15 cellular contexts compared by ENCODE assay signal in genomic region chr10:77909021-77909754, GRCh38. TPM values are rescaled to one million over a fixed set of nuclear protein-coding genes. Genes with fewer than 3 reads are reported as not detected.
DNase-seq lines count a peak whose midpoint lies in the region; ATAC-seq and TF ChIP-seq lines count a peak whose summit lies in the region.
"Had no signal": no experiment of that assay in that cellular context is flagged by ENCODE, and none has a peak within 500 bp of the region (broad histone marks: within the 10 kb centered on the region; RNA-seq: fewer than 3 reads in every experiment).

No MANE protein-coding gene starts in this region.

- POLR2A ChIA-PET in PC-3 (lab: Charles Lee; ENCODE audit: unreplicated experiment), result no interaction called here
- POLR2A ChIA-PET in naive thymus-derived CD8-positive, alpha-beta T cell (lab: Charles Lee), result no interaction called here

- ATAC-seq in PC-3, result no peak
- no peak for ATAC-seq in naive thymus-derived CD8-positive, alpha-beta T cell
- ATAC-seq: activated T-cell treated with anti-CD3 and anti-CD28 coated beads, Interleukin-2, amount 50 U/mL, for 4 hours had no signal

- H4K20me1 ChIP-seq in PC-3 (ENCODE audit: low read length) (peaks cover 18% of the 10 kb centered on the region; the same call in 1 of the 2 replicates), fibroblast of lung (ENCODE audit: control insufficient read depth, extremely low read depth, insufficient read depth, low read length) (no peaks in the 10 kb centered on the region)

- peaks cover 96% of the 10 kb centered on the region for H3K79me2 ChIP-seq in PC-3 (ENCODE audit: low read length)
- peaks cover 35% of the 10 kb centered on the region for H3K79me2 ChIP-seq in fibroblast of lung (ENCODE audit: control insufficient read depth, insufficient read depth, low read length)

- peak; percentile 1 to 15 for DNase-seq in AML-193 (lab: John Stamatoyannopoulos, UW)
- no peak for DNase-seq in PC-3
- peak in 1 of 2 donors; percentile 26 for DNase-seq in fibroblast of lung (ENCODE audit: low read depth in 2 of 2)
- no peak for DNase-seq in progenitor cell of endocrine pancreas (ENCODE audit: low spot score, unreplicated experiment)
- no peak for DNase-seq in naive thymus-derived CD8-positive, alpha-beta T cell
- no peak for DNase-seq in mucosa of gallbladder (ENCODE audit: low spot score)
- DNase-seq in NCI-H146 treated with DMSO at 0.1 percent for 48 hours (lab: John Stamatoyannopoulos, UW; ENCODE audit: unreplicated experiment), result no peak
- DNase-seq in NCI-H2081 (lab: John Stamatoyannopoulos, UW), result no peak
- DNase-seq: activated CD4-positive, alpha-beta T cell treated with anti-CD3 and anti-CD28 coated beads, Interleukin-2, amount 50 U/mL, for 4 hours; activated T-cell treated with anti-CD3 and anti-CD28 coated beads, Interleukin-2, amount 50 U/mL, for 4 hours; glutamatergic neuron; NCI-H1092; NCI-H2171; stimulated activated CD4-positive, alpha-beta T cell treated with anti-CD3 and anti-CD28 coated beads, Interleukin-15, amount 100 ng/mL, for 24 hours had no signal

- H2AFZ ChIP-seq in PC-3 (ENCODE audit: low read length) (peak overlapping the region; percentile 1; the same call in 1 of the 2 replicates), fibroblast of lung (ENCODE audit: low read length) (no peak overlapping the region)

- peak overlapping the region; percentile 8 for H3K27ac ChIP-seq in PC-3 (ENCODE audit: low read length)
- peak overlapping the region; percentile 48 for H3K27ac ChIP-seq in fibroblast of lung (ENCODE audit: insufficient read depth, low read length)

- H3K9me3 ChIP-seq in PC-3 (ENCODE audit: low read length), result no peaks in the 10 kb centered on the region
- no peaks in the 10 kb centered on the region for H3K9me3 ChIP-seq in fibroblast of lung (ENCODE audit: control insufficient read depth, insufficient read depth, low read depth, low read length)
- H3K9me3 ChIP-seq: mucosa of descending colon had no signal

- H3K4me1 ChIP-seq in PC-3 (ENCODE audit: insufficient read depth, low read length) (peaks cover 25% of the 10 kb centered on the region), fibroblast of lung (ENCODE audit: control insufficient read depth, extremely low read depth, insufficient read depth, low read length) (peaks cover 8% of the 10 kb centered on the region)

- H3K9ac ChIP-seq in PC-3 (ENCODE audit: low read length), result no peak overlapping the region
- H3K9ac ChIP-seq in fibroblast of lung (ENCODE audit: insufficient read depth, low read length), result no peak overlapping the region

- H3K36me3 ChIP-seq in PC-3 (ENCODE audit: low read depth, low read length) (peaks cover 3% of the 10 kb centered on the region; the same call in 1 of the 2 replicates), fibroblast of lung (ENCODE audit: control insufficient read depth, insufficient read depth, low read length) (no peaks in the 10 kb centered on the region)

- TF ChIP-seq CTCF in PC-3 (conservative IDR thresholded peaks at IDR 0.05; ENCODE audit: low read depth, low read length) (no peak), fibroblast of lung (conservative IDR thresholded peaks at IDR 0.05 in 1 of 2, IDR thresholded peaks at IDR 0.05 in 1 of 2; ENCODE audit: low read depth in 1 of 2, low read length in 2 of 2) (no peak), progenitor cell of endocrine pancreas (IDR thresholded peaks at IDR 0.05; ENCODE audit: unreplicated experiment) (no peak)

- CTCF ChIA-PET in PC-3 (lab: Charles Lee), result no interaction called here

- H3K27ac Mint-ChIP-seq in progenitor cell of endocrine pancreas, result peak overlapping the region; percentile 64
- H3K27ac Mint-ChIP-seq in naive thymus-derived CD8-positive, alpha-beta T cell, result no peak overlapping the region

- 0 out of 2 replicates have a peak overlapping the region, but pooled peaks have one; percentile 2 for H3K4me2 ChIP-seq in PC-3 (ENCODE audit: low read length)
- peak overlapping the region; percentile 11 for H3K4me2 ChIP-seq in fibroblast of lung (ENCODE audit: extremely low read depth, insufficient read depth, low read length)

- intact Hi-C loops in PC-3 (cut with micrococcal nuclease), result no loop called here

- H3F3A ChIP-seq in PC-3 (ENCODE audit: low read length, unreplicated experiment), result no peaks in the 10 kb centered on the region

- H3K4me3 Mint-ChIP-seq in progenitor cell of endocrine pancreas (ENCODE audit: low read depth), result no peak overlapping the region
- no peak overlapping the region for H3K4me3 Mint-ChIP-seq in naive thymus-derived CD8-positive, alpha-beta T cell
- H3K4me3 Mint-ChIP-seq: activated T-cell treated with anti-CD3 and anti-CD28 coated beads, Interleukin-2, amount 50 U/mL, for 4 hours had no signal

- H3K4me3 ChIP-seq in PC-3 (ENCODE audit: low read length) (no peak overlapping the region), fibroblast of lung (replicated peaks in 1 of 4; ENCODE audit: control extremely low read depth in 1 of 4, insufficient read depth in 1 of 4, low read depth in 3 of 4, low read length in 4 of 4) (no peak overlapping the region)
- H3K4me3 ChIP-seq: mucosa of descending colon had no signal

- H3K9me2 ChIP-seq in PC-3 (replicated peaks; ENCODE audit: low read length), result no peaks in the 10 kb centered on the region

- peaks cover 43% of the 10 kb centered on the region for H3K4me1 Mint-ChIP-seq in progenitor cell of endocrine pancreas (ENCODE audit: low read depth)
- peaks cover 0 to 3% (median 0%) of the 10 kb centered on the region in 4 donors for H3K4me1 Mint-ChIP-seq in naive thymus-derived CD8-positive, alpha-beta T cell

- H3K36me3 Mint-ChIP-seq in progenitor cell of endocrine pancreas (ENCODE audit: insufficient read depth), result no peaks in the 10 kb centered on the region
- no peaks in the 10 kb centered on the region for H3K36me3 Mint-ChIP-seq in naive thymus-derived CD8-positive, alpha-beta T cell

- H3K27me3 ChIP-seq in PC-3 (ENCODE audit: low read length) (no peaks in the 10 kb centered on the region), fibroblast of lung (ENCODE audit: control insufficient read depth, insufficient read depth, low read length) (no peaks in the 10 kb centered on the region)

- no TSS peak for BruUV-seq in PC-3 (replicated peaks; lab: Mats Ljungman, UMichigan)

- no peaks in the 10 kb centered on the region for H3K9me3 Mint-ChIP-seq in progenitor cell of endocrine pancreas (ENCODE audit: low read depth)
- H3K9me3 Mint-ChIP-seq in naive thymus-derived CD8-positive, alpha-beta T cell, result no peaks in the 10 kb centered on the region
- H3K9me3 Mint-ChIP-seq: activated T-cell treated with anti-CD3 and anti-CD28 coated beads, Interleukin-2, amount 50 U/mL, for 4 hours had no signal

- no peaks in the 10 kb centered on the region for H3K27me3 Mint-ChIP-seq in progenitor cell of endocrine pancreas
- peaks cover 0 to 17% (median 6%) of the 10 kb centered on the region in 5 donors for H3K27me3 Mint-ChIP-seq in naive thymus-derived CD8-positive, alpha-beta T cell

RNA-seq across cellular contexts. Expression of gene DLG5, which starts 17.4 kb away (rescaled TPM):
- total RNA-seq in PC-3 (2014; rRNA removed) (118 and 158 TPM in 2 replicates), fibroblast of lung (40.1 and 40.8 TPM in 2 replicates), progenitor cell of endocrine pancreas (132 and 149 TPM in 2 replicates), mucosa of gallbladder (52.6 TPM)
- 15.3 and 22.9 TPM in 2 replicates for polyA plus RNA-seq in fibroblast of lung
- polyA plus RNA-seq in fibroblast of lung (2012), result 24.4 and 29.7 TPM in 2 replicates
- 80.9 and 123 TPM in 2 replicates for polyA minus RNA-seq in fibroblast of lung (ENCODE audit: low replicate concordance)
- total RNA-seq in naive thymus-derived CD8-positive, alpha-beta T cell, result under 1 TPM; 0.30 to 0.55 TPM
- polyA plus RNA-seq in naive thymus-derived CD8-positive, alpha-beta T cell, result under 1 TPM in 2 of 3 donors, not detected in 1; 0.04 to 0.54 TPM

Comparison
In these comparisons a context has a peak if more than half of its experiments do, and no peak if none do; other contexts are left out.
1. DNase-seq: peak in AML-193 (2 of 2); none in PC-3 (single experiment), progenitor cell of endocrine pancreas (single experiment), naive thymus-derived CD8-positive, alpha-beta T cell (0 of 10), mucosa of gallbladder (single experiment), NCI-H146 treated with DMSO at 0.1 percent for 48 hours (single experiment) and NCI-H2081 (0 of 2).
2. RNA of gene DLG5, which starts 17.4 kb away (total RNA-seq): 132 to 149 TPM in progenitor cell of endocrine pancreas, 118 to 158 TPM in PC-3, 52.6 TPM in mucosa of gallbladder (single experiment) and 40.1 to 40.8 TPM in fibroblast of lung; 0.30 to 0.55 TPM in naive thymus-derived CD8-positive, alpha-beta T cell; every median in the first group is over 10 times any median in the second.